In genomic region chr19:39915101-39915847, GRCh38 we compare ENCODE assay signal across 1 cellular context.
TF ChIP-seq lines count a peak whose summit lies in the region.

No MANE protein-coding gene starts in this region.

TF ChIP-seq in WTC11, 78 proteins besides CTCF, POLR2A, EP300 and RAD21 (continued from another document):
- no peak for TF ChIP-seq E2F4 (CRISPR knock-in tag; IDR thresholded peaks at IDR 0.05; ENCODE audit: borderline replicate concordance, low read depth)
- TF ChIP-seq ZNF512 (CRISPR knock-in tag; IDR thresholded peaks at IDR 0.05; ENCODE audit: borderline replicate concordance): no peak
- no peak for TF ChIP-seq NFYB (CRISPR knock-in tag; conservative IDR thresholded peaks at IDR 0.05; ENCODE audit: low read depth)
TF ChIP-seq in WTC11: peak in this region for 0.
